Comparison of ENCODE assay signal across 23 cellular contexts in genomic region chr21:44795342-44795741, GRCh38. TPM values are rescaled to one million over a fixed set of nuclear protein-coding genes. Genes with fewer than 3 reads are reported as not detected.
A peak's percentile ranks its signal among the peaks of the same experiment; 100 is the strongest.
DNase-seq lines count a peak whose midpoint lies in the region; ATAC-seq, FAIRE-seq and TF ChIP-seq lines count a peak whose summit lies in the region.
"Had no signal": no experiment of that assay in that cellular context is flagged by ENCODE, and none has a peak within 500 bp of the region (broad histone marks: within the 10 kb centered on the region; RNA-seq: fewer than 3 reads in every experiment).

No MANE protein-coding gene starts in this region.

- ATAC-seq in activated T-cell treated with anti-CD3 and anti-CD28 coated beads, Interleukin-2, amount 50 U/mL, for 72 hours (replicated peaks in 1 of 2): no peak
- ATAC-seq in stimulated activated naive B cell treated with anti-CD40 and anti-IgM and Interleukin-4, amounts not matched to agents 10 μg/mL and 1 μg/mL and 100 μg/mL, for 72 hours (replicated peaks): no peak
- ATAC-seq: HepG2 had no signal

- peaks cover 73% of the 10 kb centered on the region for H3K4me1 Mint-ChIP-seq in activated T-cell treated with anti-CD3 and anti-CD28 coated beads, Interleukin-2, amount 50 U/mL, for 72 hours (ENCODE audit: low read depth)
- peaks cover 81% of the 10 kb centered on the region for H3K4me1 Mint-ChIP-seq in activated T-cell treated with anti-CD3 and anti-CD28 coated beads, Interleukin-2, amount 50 U/mL, for 24 hours (ENCODE audit: low read depth)
- H3K4me1 Mint-ChIP-seq in astrocyte (ENCODE audit: low read depth, unreplicated experiment): peaks cover 12% of the 10 kb centered on the region
- H3K4me1 Mint-ChIP-seq in stimulated activated naive B cell treated with anti-CD40 and anti-IgM and Interleukin-4, amounts not matched to agents 10 μg/mL and 1 μg/mL and 100 μg/mL, for 72 hours: peaks cover 31 to 65% of the 10 kb centered on the region in 2 donors

- no peak overlapping the region for H2AFZ ChIP-seq in astrocyte (ENCODE audit: low read depth, low read length)

- H3K4me2 ChIP-seq in astrocyte (ENCODE audit: low read length): no peak overlapping the region
- H3K4me2 ChIP-seq: BLaER1 treated with 17β-estradiol and CSF1 and Interleukin-3, amounts not matched to agents 10 nM and 100 nM had no signal

- H3K27me3 Mint-ChIP-seq in activated T-cell treated with anti-CD3 and anti-CD28 coated beads, Interleukin-2, amount 50 U/mL, for 72 hours (ENCODE audit: low read depth): no peaks in the 10 kb centered on the region
- no peaks in the 10 kb centered on the region for H3K27me3 Mint-ChIP-seq in activated T-cell treated with anti-CD3 and anti-CD28 coated beads, Interleukin-2, amount 50 U/mL, for 24 hours
- no peaks in the 10 kb centered on the region for H3K27me3 Mint-ChIP-seq in astrocyte (ENCODE audit: low read depth, unreplicated experiment)
- no peaks in the 10 kb centered on the region for H3K27me3 Mint-ChIP-seq in stimulated activated naive B cell treated with anti-CD40 and anti-IgM and Interleukin-4, amounts not matched to agents 10 μg/mL and 1 μg/mL and 100 μg/mL, for 72 hours
- H3K27me3 Mint-ChIP-seq: CD4-positive, alpha-beta memory T cell had no signal

- TF ChIP-seq CTCF in astrocyte (IDR thresholded peaks at IDR 0.05; ENCODE audit: insufficient read depth, low read depth, low read length): no peak

- H3K9me3 Mint-ChIP-seq in activated T-cell treated with anti-CD3 and anti-CD28 coated beads, Interleukin-2, amount 50 U/mL, for 72 hours: no peaks in the 10 kb centered on the region
- H3K9me3 Mint-ChIP-seq in activated T-cell treated with anti-CD3 and anti-CD28 coated beads, Interleukin-2, amount 50 U/mL, for 24 hours: no peaks in the 10 kb centered on the region
- no peaks in the 10 kb centered on the region for H3K9me3 Mint-ChIP-seq in astrocyte (ENCODE audit: unreplicated experiment)
- no peaks in the 10 kb centered on the region for H3K9me3 Mint-ChIP-seq in stimulated activated naive B cell treated with anti-CD40 and anti-IgM and Interleukin-4, amounts not matched to agents 10 μg/mL and 1 μg/mL and 100 μg/mL, for 72 hours

- FAIRE-seq in astrocyte (lab: Jason Lieb, UNC): no peak
- no peak for FAIRE-seq in frontal cortex (lab: Jason Lieb, UNC)
- FAIRE-seq: A204.1, GM18507, HepG2 had no signal

- H3K4me3 ChIP-seq in astrocyte (ENCODE audit: insufficient read depth, low read depth, low read length): no peak overlapping the region
- H3K4me3 ChIP-seq: BLaER1 treated with 17β-estradiol and CSF1 and Interleukin-3, amounts not matched to agents 10 nM and 100 nM had no signal

- H4K20me1 ChIP-seq in astrocyte (ENCODE audit: insufficient read depth, low read length): peaks cover 92% of the 10 kb centered on the region

- peaks cover 11 to 15% of the 10 kb centered on the region in 2 donors for H3K36me3 Mint-ChIP-seq in activated T-cell treated with anti-CD3 and anti-CD28 coated beads, Interleukin-2, amount 50 U/mL, for 72 hours (ENCODE audit: insufficient read depth in 2 of 2)
- peaks cover 91% of the 10 kb centered on the region for H3K36me3 Mint-ChIP-seq in activated T-cell treated with anti-CD3 and anti-CD28 coated beads, Interleukin-2, amount 50 U/mL, for 24 hours (ENCODE audit: low read depth)
- peaks cover 20% of the 10 kb centered on the region for H3K36me3 Mint-ChIP-seq in astrocyte (ENCODE audit: low read depth, unreplicated experiment)
- peaks cover 30 to 48% of the 10 kb centered on the region in 2 donors for H3K36me3 Mint-ChIP-seq in stimulated activated naive B cell treated with anti-CD40 and anti-IgM and Interleukin-4, amounts not matched to agents 10 μg/mL and 1 μg/mL and 100 μg/mL, for 72 hours

- H3K4me3 Mint-ChIP-seq in activated T-cell treated with anti-CD3 and anti-CD28 coated beads, Interleukin-2, amount 50 U/mL, for 72 hours: no peak overlapping the region
- no peak overlapping the region for H3K4me3 Mint-ChIP-seq in activated T-cell treated with anti-CD3 and anti-CD28 coated beads, Interleukin-2, amount 50 U/mL, for 24 hours
- H3K4me3 Mint-ChIP-seq in astrocyte (ENCODE audit: unreplicated experiment): peak overlapping the region; percentile 16
- no peak overlapping the region for H3K4me3 Mint-ChIP-seq in stimulated activated naive B cell treated with anti-CD40 and anti-IgM and Interleukin-4, amounts not matched to agents 10 μg/mL and 1 μg/mL and 100 μg/mL, for 72 hours
- H3K4me3 Mint-ChIP-seq: CD4-positive, alpha-beta memory T cell had no signal

- peaks cover 4% of the 10 kb centered on the region for H3K4me1 ChIP-seq in astrocyte (ENCODE audit: insufficient read depth, low read length)

- no peak overlapping the region for H3K27ac ChIP-seq in astrocyte (ENCODE audit: low read depth, low read length)
- H3K27ac ChIP-seq: BLaER1 treated with 17β-estradiol and CSF1 and Interleukin-3, amounts not matched to agents 10 nM and 100 nM had no signal

- no peaks in the 10 kb centered on the region for H3K27me3 ChIP-seq in astrocyte (ENCODE audit: insufficient read depth, low read length)
- H3K27me3 ChIP-seq: BLaER1 treated with 17β-estradiol and CSF1 and Interleukin-3, amounts not matched to agents 10 nM and 100 nM had no signal

- no peak overlapping the region for H3K9ac ChIP-seq in astrocyte (ENCODE audit: low read length)

- H3K79me2 ChIP-seq in astrocyte (ENCODE audit: insufficient read depth, low read length): peaks cover 95% of the 10 kb centered on the region

- peaks cover 3% of the 10 kb centered on the region for H3K36me3 ChIP-seq in astrocyte (ENCODE audit: insufficient read depth, low read length)

- H3K9me3 ChIP-seq in astrocyte (ENCODE audit: insufficient read depth, low read depth, low read length): no peaks in the 10 kb centered on the region
- H3K9me3 ChIP-seq: BLaER1 treated with 17β-estradiol and CSF1 and Interleukin-3, amounts not matched to agents 10 nM and 100 nM had no signal

- peak overlapping the region; percentile 72 for H3K27ac Mint-ChIP-seq in activated T-cell treated with anti-CD3 and anti-CD28 coated beads, Interleukin-2, amount 50 U/mL, for 72 hours
- no peak overlapping the region for H3K27ac Mint-ChIP-seq in activated T-cell treated with anti-CD3 and anti-CD28 coated beads, Interleukin-2, amount 50 U/mL, for 24 hours
- H3K27ac Mint-ChIP-seq in astrocyte (ENCODE audit: unreplicated experiment): peak overlapping the region; percentile 31
- H3K27ac Mint-ChIP-seq in stimulated activated naive B cell treated with anti-CD40 and anti-IgM and Interleukin-4, amounts not matched to agents 10 μg/mL and 1 μg/mL and 100 μg/mL, for 72 hours: no peak overlapping the region

- DNase-seq in activated T-cell treated with anti-CD3 and anti-CD28 coated beads, Interleukin-2, amount 50 U/mL, for 72 hours: no peak
- no peak for DNase-seq in activated T-cell treated with anti-CD3 and anti-CD28 coated beads, Interleukin-2, amount 50 U/mL, for 24 hours
- DNase-seq in astrocyte (ENCODE audit: low read depth) (no peak), islet precursor cell (peak; percentile 15), frontal cortex (ENCODE audit: low spot score in 2 of 2) (no peak), NCI-H2081 (lab: John Stamatoyannopoulos, UW) (no peak)
- no peak for DNase-seq in stimulated activated naive B cell treated with anti-CD40 and anti-IgM and Interleukin-4, amounts not matched to agents 10 μg/mL and 1 μg/mL and 100 μg/mL, for 72 hours
- DNase-seq: CD4-positive, alpha-beta memory T cell; COR-L47; DMS53; H7; Karpas-422; NCI-H1092; NCI-H1417 treated with DMSO at 0.1 percent for 48 hours; NCI-H1694 treated with DMSO at 0.1 percent for 48 hours; NCI-H2081 treated with DMSO at 0.1 percent for 48 hours; NCI-H524 treated with DMSO at 0.1 percent for 48 hours; RPMI8226; SHP77 had no signal

RNA-seq across cellular contexts. Expression of gene UBE2G2, which starts 6.3 kb away (rescaled TPM):
- total RNA-seq in activated T-cell treated with anti-CD3 and anti-CD28 coated beads, Interleukin-2, amount 50 U/mL, for 72 hours: 10 to 100 TPM; 85.2 to 95.6 TPM
- total RNA-seq in astrocyte (63.8 and 74.5 TPM in 2 replicates), frontal cortex (39.9 TPM)

RNA-seq across cellular contexts. Expression of gene SUMO3, which starts 22.5 kb away (rescaled TPM):
- total RNA-seq in activated T-cell treated with anti-CD3 and anti-CD28 coated beads, Interleukin-2, amount 50 U/mL, for 72 hours: 10 to 100 TPM; 60.1 to 67.8 TPM
- total RNA-seq in astrocyte (72.7 and 83.5 TPM in 2 replicates), frontal cortex (63.2 TPM)

Comparison
In these comparisons a context has a peak if more than half of its experiments do, and no peak if none do; other contexts are left out.
1. H3K27ac Mint-ChIP-seq: peak in activated T-cell treated with anti-CD3 and anti-CD28 coated beads, Interleukin-2, amount 50 U/mL, for 72 hours (single experiment) and astrocyte (single experiment); none in activated T-cell treated with anti-CD3 and anti-CD28 coated beads, Interleukin-2, amount 50 U/mL, for 24 hours (single experiment) and stimulated activated naive B cell treated with anti-CD40 and anti-IgM and Interleukin-4, amounts not matched to agents 10 μg/mL and 1 μg/mL and 100 μg/mL, for 72 hours (single experiment).